ENCODE assay signal across 8 cellular contexts in the genomic region with DNA sequence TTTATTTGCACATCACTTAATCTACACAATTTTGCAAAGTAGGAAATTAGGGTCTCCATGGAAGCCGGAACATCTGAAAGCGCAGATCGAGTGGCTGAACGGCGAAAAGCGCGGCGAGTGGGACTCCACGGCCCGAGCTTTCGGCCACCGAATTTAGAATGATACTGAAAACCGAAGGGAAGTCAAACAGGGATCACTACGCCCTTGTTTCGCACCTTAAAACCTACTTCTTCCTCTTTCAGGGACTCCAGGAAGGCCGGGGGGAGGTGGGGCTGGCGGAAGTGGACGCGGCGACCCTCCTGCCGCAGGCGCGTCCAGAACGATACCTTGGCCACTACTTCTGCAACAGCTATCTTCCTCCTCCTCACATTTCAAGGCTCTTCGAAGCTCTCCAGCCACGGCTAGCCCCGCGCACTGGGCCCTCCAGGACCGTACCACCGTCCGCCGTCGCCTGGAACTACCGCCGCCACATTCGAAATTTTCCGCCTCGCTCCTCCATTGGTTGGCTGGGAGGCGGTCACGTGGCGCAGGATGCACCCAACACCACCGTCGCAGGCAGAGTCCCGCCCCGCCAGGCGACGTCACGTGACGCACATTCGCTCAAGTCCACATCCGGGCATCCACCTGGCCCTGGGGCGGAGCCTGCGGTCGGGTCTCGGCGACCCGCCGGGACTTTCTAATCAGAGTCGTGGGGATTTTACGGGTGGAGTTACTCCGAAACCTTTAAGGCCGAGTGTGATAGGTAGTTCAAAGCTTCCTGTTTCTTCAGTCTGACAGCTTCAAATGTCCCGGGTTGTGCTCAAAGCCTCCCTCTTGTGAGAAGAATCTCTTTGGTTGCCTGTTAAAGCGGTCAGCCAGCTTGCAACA. TPM values are rescaled to one million over a fixed set of nuclear protein-coding genes. Genes with fewer than 3 reads are reported as not detected.
DNase-seq lines count a peak whose midpoint lies in the region; ATAC-seq and TF ChIP-seq lines count a peak whose summit lies in the region.

A gene (minus strand): TSS at position 474 of the 867 bp plus-strand sequence. CDS start 2,179 bp downstream, outside the sequence.

- peak within 1 kb of the TSS; percentile 21 for H2BK120ac ChIP-seq in mesenchymal stem cell (ENCODE audit: low read depth, low read length)

- H3K36me3 ChIP-seq in endodermal cell (ENCODE audit: control insufficient read depth, insufficient read depth, low read length) (peaks cover 23% of the 10 kb centered on the region), mesenchymal stem cell (ENCODE audit: control insufficient read depth in 1 of 2, insufficient read depth in 2 of 2, low read depth in 1 of 2, low read length in 2 of 2) (no peaks in the 10 kb centered on the region)

- no peak within 1 kb of the TSS for H2BK15ac ChIP-seq in mesenchymal stem cell (ENCODE audit: low read depth, poor library complexity, severe bottlenecking)

- no peak within 1 kb of the TSS for H3K14ac ChIP-seq in mesenchymal stem cell (ENCODE audit: low read length in 2 of 2)

- peak within 1 kb of the TSS in 1 of 2 experiments; percentile 5 for H3K4ac ChIP-seq in mesenchymal stem cell (ENCODE audit: low read depth in 1 of 2, low read length in 2 of 2)

- no peaks in the 10 kb centered on the region for H3K27me3 ChIP-seq in endodermal cell (ENCODE audit: control insufficient read depth, insufficient read depth, low read length, poor library complexity, severe bottlenecking)
- no peaks in the 10 kb centered on the region for H3K27me3 ChIP-seq in mesenchymal stem cell (ENCODE audit: control insufficient read depth in 1 of 2, insufficient read depth in 1 of 2, low read length in 2 of 2)

- no peaks in the 10 kb centered on the region for H3K27me3 Mint-ChIP-seq in endodermal cell (ENCODE audit: insufficient read depth)

- peak within 1 kb of the TSS; percentile 11 to 50 for H3K18ac ChIP-seq in mesenchymal stem cell (ENCODE audit: low read depth in 1 of 2, low read length in 2 of 2)

- H3K79me1 ChIP-seq in mesenchymal stem cell (replicated peaks; ENCODE audit: low read length, poor library complexity, severe bottlenecking): peaks cover 7% of the 10 kb centered on the region

- H3K27ac ChIP-seq in endodermal cell (ENCODE audit: low read depth, low read length): peak within 1 kb of the TSS; percentile 80
- H3K27ac ChIP-seq in mesenchymal stem cell (ENCODE audit: low read length, poor library complexity, severe bottlenecking): peak within 1 kb of the TSS; percentile 87

- ATAC-seq in GM21367 (IDR thresholded peaks at IDR 0.05; ENCODE audit: unreplicated experiment): peak; percentile 91

- H3K9ac ChIP-seq in endodermal cell (ENCODE audit: extremely low read depth, low read length, poor library complexity, severe bottlenecking) (peak within 1 kb of the TSS; percentile 81), mesenchymal stem cell (ENCODE audit: low read length) (peak within 1 kb of the TSS; percentile 98)

- H3K4me2 ChIP-seq in mesenchymal stem cell (ENCODE audit: low read length, poor library complexity, severe bottlenecking): peak within 1 kb of the TSS; percentile 80

- peak within 1 kb of the TSS; percentile 96 for H2AFZ ChIP-seq in mesenchymal stem cell (ENCODE audit: low read depth, low read length)

- H3K27ac Mint-ChIP-seq in endodermal cell: no peak within 1 kb of the TSS

- no peak within 1 kb of the TSS for H4K91ac ChIP-seq in mesenchymal stem cell (ENCODE audit: low read length)

- H3K9me3 ChIP-seq in endodermal cell (ENCODE audit: control insufficient read depth, low read length): no peaks in the 10 kb centered on the region
- H3K9me3 ChIP-seq in mesenchymal stem cell (ENCODE audit: control insufficient read depth, low read length): no peaks in the 10 kb centered on the region

- H3K36me3 Mint-ChIP-seq in endodermal cell (ENCODE audit: low read depth): peaks cover 14% of the 10 kb centered on the region

- no peak within 1 kb of the TSS for H2BK12ac ChIP-seq in mesenchymal stem cell (ENCODE audit: low read length in 2 of 2)

- H3K4me1 Mint-ChIP-seq in endodermal cell: peaks cover 9% of the 10 kb centered on the region

- H4K8ac ChIP-seq in mesenchymal stem cell (ENCODE audit: low read length): peak within 1 kb of the TSS; percentile 87

- no peak within 1 kb of the TSS for H3K4me3 Mint-ChIP-seq in endodermal cell

- WGBS in endodermal cell (ENCODE audit: insufficient coverage in 1 of 2, insufficient read length in 1 of 2), 2 experiments: 0% methylated on average over 24 to 64 of the region's 64 CpGs
- under 1% methylated on average over 63 of the region's 64 CpGs for WGBS in mesenchymal stem cell

- TF ChIP-seq CTCF in endodermal cell (conservative IDR thresholded peaks at IDR 0.05): no peak

- H3K9me3 Mint-ChIP-seq in endodermal cell: no peaks in the 10 kb centered on the region

- peak within 1 kb of the TSS; percentile 96 for H3K4me3 ChIP-seq in endodermal cell (ENCODE audit: low read length)
- peak within 1 kb of the TSS; percentile 84 to 94 for H3K4me3 ChIP-seq in mesenchymal stem cell (ENCODE audit: insufficient read depth in 1 of 2, low read depth in 1 of 2, low read length in 2 of 2)

- H2AK5ac ChIP-seq in mesenchymal stem cell (ENCODE audit: low read length, severe bottlenecking): no peak within 1 kb of the TSS

- DNase-seq in COR-L47 (lab: John Stamatoyannopoulos, UW) (peak; percentile 88), HT1080 (ENCODE audit: low read depth) (peak; percentile 97), NOMO-1 treated with DMSO at 0.1 percent for 48 hours (lab: John Stamatoyannopoulos, UW; ENCODE audit: unreplicated experiment) (peak; percentile 98), endodermal cell (peak; percentile 99), mesenchymal stem cell (peak; percentile 98)
- DNase-seq in activated CD8-positive, alpha-beta memory T cell treated with anti-CD3 and anti-CD28 coated beads for 4 hours (ENCODE audit: low read depth in 2 of 2): peak; percentile 99 to 100
- peak; percentile 100 for DNase-seq in stimulated activated CD8-positive, alpha-beta memory T cell treated with anti-CD3 and anti-CD28 coated beads, Interleukin-12 subunit alpha, Interleukin-12 subunit beta, amount 100 ng/mL, for 4 hours (ENCODE audit: low read depth)

- H3K4me1 ChIP-seq in endodermal cell (ENCODE audit: control insufficient read depth, insufficient read depth, low read length): no peaks in the 10 kb centered on the region
- peaks cover under 1% of the 10 kb centered on the region for H3K4me1 ChIP-seq in mesenchymal stem cell (ENCODE audit: control insufficient read depth, insufficient read depth, low read depth, low read length)

- H3K23ac ChIP-seq in mesenchymal stem cell (ENCODE audit: low read length in 2 of 2): peak within 1 kb of the TSS in 1 of 2 experiments; percentile 14

- no peak within 1 kb of the TSS for H2BK5ac ChIP-seq in mesenchymal stem cell (ENCODE audit: low read depth, low read length, poor library complexity, severe bottlenecking)

RNA-seq across cellular contexts. Expression of the gene that starts here (rescaled TPM):
- 15.9 and 18.2 TPM in 2 replicates for total RNA-seq in HT1080 (2014; rRNA removed; shearing (Covaris generic))
- 19.6 and 20.4 TPM in 2 replicates for polyA plus RNA-seq in HT1080 (2015; cell fraction: cytosol; rRNA removed)
- 12.7 and 14.7 TPM in 2 replicates for polyA plus RNA-seq in HT1080 (2015; cell fraction: nucleus; rRNA removed)
- total RNA-seq in endodermal cell: 10 to 100 TPM; 25.1 to 44.8 TPM
- 36.9 TPM for polyA plus RNA-seq in endodermal cell (2013, experiment 1 of 2)
- polyA plus RNA-seq in endodermal cell (2013, experiment 2 of 2): 42.3 TPM
- 2.2 TPM for polyA plus RNA-seq in mesenchymal stem cell (2013, experiment 1 of 2)
- polyA plus RNA-seq in mesenchymal stem cell (2013, experiment 2 of 2): 2.4 TPM

Comparison
In these comparisons a context has a peak if more than half of its experiments do, and no peak if none do; other contexts are left out.
1. Peak in every context shown above with its lines: DNase-seq, ATAC-seq, H3K4me3 ChIP-seq and H3K27ac ChIP-seq.